Comparison of ENCODE assay signal across 8 cellular contexts in genomic region chr12:125185740-125186470, GRCh38. TPM values are rescaled to one million over a fixed set of nuclear protein-coding genes. Genes with fewer than 3 reads are reported as not detected.
A peak's percentile ranks its signal among the peaks of the same experiment; 100 is the strongest.
DNase-seq lines count a peak whose midpoint lies in the region; ATAC-seq and TF ChIP-seq lines count a peak whose summit lies in the region.

Gene TMEM132B (plus strand): TSS chr12:125186386.

- peak; percentile 62 for TF ChIP-seq CTCF in osteocyte (IDR thresholded peaks at IDR 0.05)

- ATAC-seq in HG03045 (IDR thresholded peaks at IDR 0.05; ENCODE audit: unreplicated experiment) (peak; percentile 44), GM18520 (IDR thresholded peaks at IDR 0.05; ENCODE audit: unreplicated experiment) (no peak)

- no peak within 1 kb of the TSS for H3K4me3 Mint-ChIP-seq in activated naive CD4-positive, alpha-beta T cell treated with anti-CD3 and anti-CD28 coated beads for 36 hours
- H3K4me3 Mint-ChIP-seq in osteocyte (ENCODE audit: unreplicated experiment) = peak within 1 kb of the TSS; percentile 67

- DNase-seq in NCI-H345 (lab: John Stamatoyannopoulos, UW) = peak; percentile 42
- DNase-seq in NCI-H345 treated with DMSO at 0.1 percent for 48 hours (lab: John Stamatoyannopoulos, UW; ENCODE audit: unreplicated experiment) = no peak
- peak; percentile 89 for DNase-seq in NCI-H69 (lab: John Stamatoyannopoulos, UW)
- peak; percentile 73 for DNase-seq in activated naive CD4-positive, alpha-beta T cell treated with anti-CD3 and anti-CD28 coated beads for 36 hours
- DNase-seq in glomerular visceral epithelial cell (ENCODE audit: extremely low spot score) = peak; percentile 81
- peak; percentile 90 for DNase-seq in osteocyte (ENCODE audit: extremely low spot score, unreplicated experiment)

- intact Hi-C loops in activated naive CD4-positive, alpha-beta T cell treated with anti-CD3 and anti-CD28 coated beads for 36 hours (cut with micrococcal nuclease) = loop anchor here (10.0 kb wide), 2 partner anchors 349 to 1689 kb away; no protein-coding TSS in a partner anchor

- H3K27me3 Mint-ChIP-seq in activated naive CD4-positive, alpha-beta T cell treated with anti-CD3 and anti-CD28 coated beads for 36 hours (ENCODE audit: low read depth) = peaks cover 54% of the 10 kb centered on the region
- H3K27me3 Mint-ChIP-seq in osteocyte (ENCODE audit: unreplicated experiment) = peaks cover 40% of the 10 kb centered on the region

- H3K9me3 Mint-ChIP-seq in activated naive CD4-positive, alpha-beta T cell treated with anti-CD3 and anti-CD28 coated beads for 36 hours = no peaks in the 10 kb centered on the region
- no peaks in the 10 kb centered on the region for H3K9me3 Mint-ChIP-seq in osteocyte (ENCODE audit: unreplicated experiment)

- no peak within 1 kb of the TSS for H3K27ac Mint-ChIP-seq in activated naive CD4-positive, alpha-beta T cell treated with anti-CD3 and anti-CD28 coated beads for 36 hours
- no peak within 1 kb of the TSS for H3K27ac Mint-ChIP-seq in osteocyte (ENCODE audit: unreplicated experiment)

- H3K4me1 Mint-ChIP-seq in activated naive CD4-positive, alpha-beta T cell treated with anti-CD3 and anti-CD28 coated beads for 36 hours (ENCODE audit: low read depth) = peaks cover 6% of the 10 kb centered on the region
- peaks cover 18% of the 10 kb centered on the region for H3K4me1 Mint-ChIP-seq in osteocyte (ENCODE audit: unreplicated experiment)

- CTCF ChIA-PET in activated naive CD4-positive, alpha-beta T cell treated with anti-CD3 and anti-CD28 coated beads for 36 hours (lab: Charles Lee) = no interaction called here

- no peaks in the 10 kb centered on the region for H3K36me3 Mint-ChIP-seq in activated naive CD4-positive, alpha-beta T cell treated with anti-CD3 and anti-CD28 coated beads for 36 hours (ENCODE audit: low read depth)
- H3K36me3 Mint-ChIP-seq in osteocyte (ENCODE audit: unreplicated experiment) = no peaks in the 10 kb centered on the region

RNA-seq across cellular contexts. Expression of gene TMEM132B, which starts in this region (rescaled TPM):
- not detected for total RNA-seq in activated naive CD4-positive, alpha-beta T cell treated with anti-CD3 and anti-CD28 coated beads for 36 hours
- 0.35 and 0.42 TPM in 2 replicates for total RNA-seq in osteocyte

Comparison
In these comparisons a context has a peak if more than half of its experiments do, and no peak if none do; other contexts are left out.
1. Peak in DNase-seq in activated naive CD4-positive, alpha-beta T cell treated with anti-CD3 and anti-CD28 coated beads for 36 hours; RNA of the gene not detected or under 1 TPM.
2. Peak in DNase-seq in osteocyte; RNA of the gene not detected or under 1 TPM.